Comparison of ENCODE assay signal across 29 cellular contexts in genomic region chr19:18310966-18311365, GRCh38. TPM values are rescaled to one million over a fixed set of nuclear protein-coding genes. Genes with fewer than 3 reads are reported as not detected.
DNase-seq lines count a peak whose midpoint lies in the region; ATAC-seq and TF ChIP-seq lines count a peak whose summit lies in the region.
"Had no signal": no experiment of that assay in that cellular context is flagged by ENCODE, and none has a peak within 500 bp of the region (broad histone marks: within the 10 kb centered on the region; RNA-seq: fewer than 3 reads in every experiment).

No MANE protein-coding gene starts in this region.

- H3K27me3 ChIP-seq in Peyer's patch (no peaks in the 10 kb centered on the region), endodermal cell (ENCODE audit: control insufficient read depth, insufficient read depth, low read length, poor library complexity, severe bottlenecking) (no peaks in the 10 kb centered on the region), stomach (no peaks in the 10 kb centered on the region), esophagus muscularis mucosa (no peaks in the 10 kb centered on the region)
- H3K27me3 ChIP-seq: heart left ventricle, MG63 had no signal

- CTCF ChIA-PET in activated naive CD4-positive, alpha-beta T cell treated with anti-CD3 and anti-CD28 coated beads, Interleukin-2, amount 10 ng/mL, durations not matched to agents 7 days and 5 days (lab: Charles Lee) = interaction anchor here (1.0 to 1.4 kb wide), 2 partner anchors 31 to 35 kb away, joined by 3 to 7 read pairs; no protein-coding TSS in a partner anchor

- H3K27ac ChIP-seq in Peyer's patch = peak overlapping the region in 3 of 4 donors; percentile 78 to 91 (median 85)
- no peak overlapping the region for H3K27ac ChIP-seq in endodermal cell (ENCODE audit: low read depth, low read length)
- H3K27ac ChIP-seq in stomach = peak overlapping the region in 3 of 5 donors; percentile 9 to 63 (median 17)
- no peak overlapping the region for H3K27ac ChIP-seq in esophagus muscularis mucosa (replicated peaks in 1 of 4)
- H3K27ac ChIP-seq: heart left ventricle, KMS-11, psoas muscle, SK-N-MC had no signal

- ATAC-seq in HG03135 (IDR thresholded peaks at IDR 0.05; ENCODE audit: unreplicated experiment) = no peak
- ATAC-seq: heart left ventricle; naive thymus-derived CD4-positive, alpha-beta T cell; psoas muscle; stimulated activated memory B cell treated with anti-CD40 and anti-IgM and Interleukin-4, amounts not matched to agents 10 μg/mL and 1 μg/mL and 100 μg/mL, for 72 hours; T-helper 17 cell had no signal

- H3K9me3 Mint-ChIP-seq in activated naive CD4-positive, alpha-beta T cell treated with anti-CD3 and anti-CD28 coated beads, Interleukin-2, amount 10 ng/mL, durations not matched to agents 7 days and 5 days = no peaks in the 10 kb centered on the region
- H3K9me3 Mint-ChIP-seq in endodermal cell = no peaks in the 10 kb centered on the region
- H3K9me3 Mint-ChIP-seq: activated CD4-positive, alpha-beta memory T cell treated with anti-CD3 and anti-CD28 coated beads for 36 hours; naive thymus-derived CD4-positive, alpha-beta T cell; stimulated activated memory B cell treated with anti-CD40 and anti-IgM and Interleukin-4, amounts not matched to agents 10 μg/mL and 1 μg/mL and 100 μg/mL, for 72 hours had no signal

- no peak overlapping the region for H3K4me3 Mint-ChIP-seq in activated naive CD4-positive, alpha-beta T cell treated with anti-CD3 and anti-CD28 coated beads, Interleukin-2, amount 10 ng/mL, durations not matched to agents 7 days and 5 days
- no peak overlapping the region for H3K4me3 Mint-ChIP-seq in endodermal cell
- H3K4me3 Mint-ChIP-seq: activated CD4-positive, alpha-beta memory T cell treated with anti-CD3 and anti-CD28 coated beads for 36 hours; CD4-positive, alpha-beta memory T cell; naive thymus-derived CD4-positive, alpha-beta T cell; stimulated activated memory B cell treated with anti-CD40 and anti-IgM and Interleukin-4, amounts not matched to agents 10 μg/mL and 1 μg/mL and 100 μg/mL, for 72 hours; T-helper 17 cell had no signal

- no peak overlapping the region for H3K9ac ChIP-seq in endodermal cell (ENCODE audit: extremely low read depth, low read length, poor library complexity, severe bottlenecking)
- H3K9ac ChIP-seq: KMS-11 had no signal

- H3K4me3 ChIP-seq in Peyer's patch (no peak overlapping the region), endodermal cell (ENCODE audit: low read length) (no peak overlapping the region), stomach (no peak overlapping the region), esophagus muscularis mucosa (no peak overlapping the region)
- H3K4me3 ChIP-seq: heart left ventricle, MG63, psoas muscle, SK-N-MC had no signal

- TF ChIP-seq CTCF in Peyer's patch (IDR thresholded peaks at IDR 0.05) = no peak
- no peak for TF ChIP-seq CTCF in endodermal cell (conservative IDR thresholded peaks at IDR 0.05)
- no peak for TF ChIP-seq CTCF in stomach (IDR thresholded peaks at IDR 0.05)
- no peak for TF ChIP-seq CTCF in esophagus muscularis mucosa (IDR thresholded peaks at IDR 0.05)

- TF ChIP-seq POLR2A in Peyer's patch (IDR thresholded peaks at IDR 0.05) (peak in 1 of 2 donors; percentile 42), stomach (IDR thresholded peaks at IDR 0.05) (no peak), esophagus muscularis mucosa (IDR thresholded peaks at IDR 0.05; ENCODE audit: low read depth) (no peak)

- H3K27me3 Mint-ChIP-seq in activated naive CD4-positive, alpha-beta T cell treated with anti-CD3 and anti-CD28 coated beads, Interleukin-2, amount 10 ng/mL, durations not matched to agents 7 days and 5 days = no peaks in the 10 kb centered on the region
- H3K27me3 Mint-ChIP-seq in endodermal cell (ENCODE audit: insufficient read depth) = no peaks in the 10 kb centered on the region
- H3K27me3 Mint-ChIP-seq: activated CD4-positive, alpha-beta memory T cell treated with anti-CD3 and anti-CD28 coated beads for 36 hours; CD4-positive, alpha-beta memory T cell; naive thymus-derived CD4-positive, alpha-beta T cell; stimulated activated memory B cell treated with anti-CD40 and anti-IgM and Interleukin-4, amounts not matched to agents 10 μg/mL and 1 μg/mL and 100 μg/mL, for 72 hours; T-helper 17 cell had no signal

- intact Hi-C loops in stomach (cut with DNase I; ENCODE audit: low total_unique reads) (no loop called here), esophagus muscularis mucosa (cut with DNase I) (no loop called here)

- H3K36me3 Mint-ChIP-seq in activated naive CD4-positive, alpha-beta T cell treated with anti-CD3 and anti-CD28 coated beads, Interleukin-2, amount 10 ng/mL, durations not matched to agents 7 days and 5 days = peaks cover 48% of the 10 kb centered on the region
- peaks cover 58% of the 10 kb centered on the region for H3K36me3 Mint-ChIP-seq in endodermal cell (ENCODE audit: low read depth)

- no peak for DNase-seq in activated naive CD4-positive, alpha-beta T cell treated with anti-CD3 and anti-CD28 coated beads, Interleukin-2, amount 10 ng/mL, durations not matched to agents 7 days and 5 days
- DNase-seq in activated naive CD4-positive, alpha-beta T cell treated with anti-CD3 and anti-CD28 coated beads, Interleukin-2, amount 50 U/mL, for 16 hours = no peak
- DNase-seq in Peyer's patch (no peak), endodermal cell (no peak), stomach (no peak), esophagus muscularis mucosa (ENCODE audit: extremely low spot score) (no peak)
- DNase-seq: activated CD4-positive, alpha-beta memory T cell treated with anti-CD3 and anti-CD28 coated beads for 36 hours; activated CD4-positive, CD25-positive, alpha-beta regulatory T cell; activated effector memory CD4-positive, alpha-beta T cell treated with Interleukin-2 at 50 U/mL for 16 hours; AML-193; CD4-positive, alpha-beta memory T cell; foreskin melanocyte; heart left ventricle; kidney; MG63; naive thymus-derived CD4-positive, alpha-beta T cell; NCI-H1105; NCI-H187 treated with DMSO at 0.1 percent for 48 hours; NCI-H2171; NCI-H510A treated with DMSO at 0.1 percent for 48 hours; NK-92 treated with Interleukin-12 subunit alpha and Interleukin-12 subunit beta, amount 100 ng/mL, for 24 hours; occipital lobe; psoas muscle; stimulated activated CD4-positive, alpha-beta T cell treated with anti-CD3 and anti-CD28 coated beads, Interleukin-15, amount 100 ng/mL, for 24 hours; T-helper 17 cell had no signal

- H3K36me3 ChIP-seq in Peyer's patch (peaks cover 0 to 35% (median 0%) of the 10 kb centered on the region in 3 donors), endodermal cell (ENCODE audit: control insufficient read depth, insufficient read depth, low read length) (peaks cover 67% of the 10 kb centered on the region), stomach (peaks cover 33 to 93% (median 75%) of the 10 kb centered on the region in 4 donors), esophagus muscularis mucosa (peaks cover 7 to 71% (median 63%) of the 10 kb centered on the region in 4 donors)

- H3K4me1 Mint-ChIP-seq in activated naive CD4-positive, alpha-beta T cell treated with anti-CD3 and anti-CD28 coated beads, Interleukin-2, amount 10 ng/mL, durations not matched to agents 7 days and 5 days = peaks cover 44% of the 10 kb centered on the region
- H3K4me1 Mint-ChIP-seq in endodermal cell = peaks cover 6% of the 10 kb centered on the region

- peak overlapping the region; percentile 33 for H3K27ac Mint-ChIP-seq in activated naive CD4-positive, alpha-beta T cell treated with anti-CD3 and anti-CD28 coated beads, Interleukin-2, amount 10 ng/mL, durations not matched to agents 7 days and 5 days
- peak overlapping the region; percentile 58 for H3K27ac Mint-ChIP-seq in endodermal cell
- H3K27ac Mint-ChIP-seq: CD4-positive, alpha-beta memory T cell; stimulated activated memory B cell treated with anti-CD40 and anti-IgM and Interleukin-4, amounts not matched to agents 10 μg/mL and 1 μg/mL and 100 μg/mL, for 72 hours; T-helper 17 cell had no signal

- no peak for TF ChIP-seq EP300 in stomach (IDR thresholded peaks at IDR 0.05)
- no peak for TF ChIP-seq EP300 in esophagus muscularis mucosa (IDR thresholded peaks at IDR 0.05)

- WGBS in endodermal cell (ENCODE audit: insufficient coverage in 1 of 2, insufficient read length in 1 of 2), 2 experiments = 94 to 98% methylated on average over 8 to 13 of the region's 13 CpGs
- WGBS in stomach, 5 donors = 66 to 82% (median 75%) methylated on average over 10 to 13 of the region's 13 CpGs
- WGBS in esophagus muscularis mucosa = 94% methylated on average over 7 of the region's 13 CpGs

- peaks cover 9 to 36% (median 13%) of the 10 kb centered on the region in 4 donors for H3K4me1 ChIP-seq in Peyer's patch
- H3K4me1 ChIP-seq in endodermal cell (ENCODE audit: control insufficient read depth, insufficient read depth, low read length) = no peaks in the 10 kb centered on the region
- peaks cover 23 to 62% (median 37%) of the 10 kb centered on the region in 4 donors for H3K4me1 ChIP-seq in stomach
- peaks cover 18 to 32% (median 23%) of the 10 kb centered on the region in 4 donors for H3K4me1 ChIP-seq in esophagus muscularis mucosa

- H3K9me3 ChIP-seq in Peyer's patch (no peaks in the 10 kb centered on the region), endodermal cell (ENCODE audit: control insufficient read depth, low read length) (no peaks in the 10 kb centered on the region), stomach (no peaks in the 10 kb centered on the region), esophagus muscularis mucosa (no peaks in the 10 kb centered on the region)
- H3K9me3 ChIP-seq: heart left ventricle, MG63, psoas muscle had no signal

RNA-seq across cellular contexts. Expression of gene LSM4, which starts 11.9 kb away (rescaled TPM):
- total RNA-seq in Peyer's patch (100 to 1,000 TPM; 102 to 193 (median 178) TPM), endodermal cell (100 to 1,000 TPM; 252 to 276 TPM), stomach (100 to 1,000 TPM in 2 of 5 donors, 10 to 100 TPM in 3; 24.1 to 185 (median 98.6) TPM), esophagus muscularis mucosa (100 to 1,000 TPM in 1 of 4 donors, 10 to 100 TPM in 3; 86.8 to 116 (median 93.9) TPM)
- polyA plus RNA-seq in endodermal cell (2013, experiment 1 of 2) = 273 TPM
- 240 TPM for polyA plus RNA-seq in endodermal cell (2013, experiment 2 of 2)
- polyA plus RNA-seq in stomach = 100 to 1,000 TPM; 114 to 181 (median 173) TPM

RNA-seq across cellular contexts. Expression of gene PGPEP1, which starts 29.4 kb away (rescaled TPM):
- total RNA-seq in Peyer's patch (100 to 1,000 TPM in 1 of 4 donors, 10 to 100 TPM in 3; 45.4 to 138 (median 89.2) TPM), endodermal cell (1 to 10 TPM; 7.7 to 9.0 TPM), stomach (10 to 100 TPM in 4 of 5 donors, 1 to 10 TPM in 1; 8.0 to 58.9 (median 22.9) TPM), esophagus muscularis mucosa (10 to 100 TPM; 15.0 to 50.3 (median 28.0) TPM)
- 56.3 TPM for polyA plus RNA-seq in endodermal cell (2013, experiment 1 of 2)
- polyA plus RNA-seq in endodermal cell (2013, experiment 2 of 2) = 66.8 TPM
- polyA plus RNA-seq in stomach = 10 to 100 TPM in 2 of 3 donors, 1 to 10 TPM in 1; 8.4 to 40.0 (median 31.8) TPM

RNA-seq across cellular contexts. Expression of gene JUND, which starts 29.5 kb away (rescaled TPM):
- 100 to 1,000 TPM; 629 to 753 (median 680) TPM for total RNA-seq in Peyer's patch
- total RNA-seq in endodermal cell = 100 to 1,000 TPM; 112 to 148 TPM
- 255 TPM for polyA plus RNA-seq in endodermal cell (2013, experiment 1 of 2)
- polyA plus RNA-seq in endodermal cell (2013, experiment 2 of 2) = 262 TPM
- total RNA-seq in stomach = 1,000 to 10,000 TPM in 2 of 5 donors, 100 to 1,000 TPM in 3; 118 to 1,659 (median 737) TPM
- 100 to 1,000 TPM in 2 of 3 donors, 10 to 100 TPM in 1; 78.6 to 272 (median 102) TPM for polyA plus RNA-seq in stomach
- total RNA-seq in esophagus muscularis mucosa = 100 to 1,000 TPM; 325 to 457 (median 403) TPM

RNA-seq across cellular contexts. Expression of gene IQCN, which starts 36.7 kb away (rescaled TPM):
- total RNA-seq in Peyer's patch (10 to 100 TPM in 2 of 4 donors, 1 to 10 TPM in 2; 7.4 to 40.2 (median 17.0) TPM), endodermal cell (1 to 10 TPM; 2.4 to 3.3 TPM), stomach (10 to 100 TPM in 1 of 5 donors, 1 to 10 TPM in 3, not detected in 1; 2.4 to 35.7 (median 4.0) TPM), esophagus muscularis mucosa (1 to 10 TPM in 3 of 4 donors, under 1 TPM in 1; 0.52 to 2.5 (median 1.3) TPM)
- 3.2 TPM for polyA plus RNA-seq in endodermal cell (2013, experiment 1 of 2)
- polyA plus RNA-seq in endodermal cell (2013, experiment 2 of 2) = 2.7 TPM
- 1 to 10 TPM; 1.4 to 2.7 (median 2.6) TPM for polyA plus RNA-seq in stomach

Comparison
In these comparisons a context has a peak if more than half of its experiments do, and no peak if none do; other contexts are left out.
1. H3K27ac ChIP-seq: peak in Peyer's patch (3 of 4) and stomach (3 of 5); none in endodermal cell (single experiment) and esophagus muscularis mucosa (0 of 4).